In the genomic region with DNA sequence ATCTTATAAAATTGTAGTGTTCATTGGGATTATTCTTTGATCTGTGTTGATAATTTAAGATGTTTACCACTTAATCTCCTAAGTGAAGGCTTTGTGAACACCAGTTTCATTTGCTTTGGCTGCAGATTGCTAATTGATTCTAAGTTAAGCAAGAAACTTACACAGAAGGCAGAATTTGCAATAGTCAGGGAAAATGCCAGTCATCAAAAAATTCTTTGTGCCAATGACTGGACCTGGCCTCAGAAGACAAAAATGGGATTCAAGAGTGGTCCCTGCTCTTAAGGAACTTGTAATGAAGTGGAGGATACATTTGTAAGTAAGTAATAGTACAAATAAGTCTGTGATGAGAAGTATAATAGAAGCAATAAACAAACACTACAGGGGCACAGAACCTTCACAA, we compare ENCODE assay signal across 25 cellular contexts.
DNase-seq lines count a peak whose midpoint lies in the region; ATAC-seq, FAIRE-seq and TF ChIP-seq lines count a peak whose summit lies in the region.
"Had no signal": no experiment of that assay in that cellular context is flagged by ENCODE, and none has a peak within 500 bp of the region (broad histone marks: within the 10 kb centered on the region; RNA-seq: fewer than 3 reads in every experiment).

No MANE protein-coding gene starts in this region.

- POLR2A ChIA-PET in HepG2 (lab: Yijun Ruan, JAX), result no interaction called here

- no peak for TF ChIP-seq POLR2A in HepG2 (IDR thresholded peaks at IDR 0.05; ENCODE audit: insufficient read depth in 1 of 2, low read depth in 2 of 2, low read length in 2 of 2)

- DNase-seq in NCI-H82 treated with DMSO at 0.1 percent for 48 hours (lab: John Stamatoyannopoulos, UW; ENCODE audit: unreplicated experiment) (peak; percentile 15), NCI-H82 (lab: John Stamatoyannopoulos, UW) (no peak), Karpas-422 (peak; percentile 33), HepG2 (ENCODE audit: low spot score) (no peak), HPDE6-E6E7 (ENCODE audit: extremely low spot score) (no peak), GM13976 (ENCODE audit: low spot score) (no peak)
- DNase-seq: ACHN; BE2C; C1 segment of cervical spinal cord; CD4-positive, alpha-beta memory T cell; CD4-positive, CD25-positive, alpha-beta regulatory T cell; CD8-positive, alpha-beta memory T cell; COR-L47; DMS 273 treated with DMSO at 0.1 percent for 48 hours; DMS153; DMS53; DMS79; DND-41; EL; GDM1 had no signal

- H2AFZ ChIP-seq in Karpas-422 (ENCODE audit: low read length), result no peak overlapping the region
- H2AFZ ChIP-seq in HepG2 (ENCODE audit: low read length), result no peak overlapping the region

- BruUV-seq in HepG2 (replicated peaks; lab: Mats Ljungman, UMichigan), result no TSS peak

- H3K27me3 ChIP-seq in Karpas-422 (ENCODE audit: low read length) (no peaks in the 10 kb centered on the region), HepG2 (ENCODE audit: control insufficient read depth in 1 of 2, insufficient read depth in 2 of 2, low read length in 2 of 2) (peaks cover 0 to 59% of the 10 kb centered on the region in 2 experiments; a peak in 4 of 5 replicates)
- H3K27me3 ChIP-seq: BLaER1 had no signal

- H3K9me3 ChIP-seq in Karpas-422 (ENCODE audit: low read length), result no peaks in the 10 kb centered on the region
- H3K9me3 ChIP-seq in HepG2 (ENCODE audit: low read length), result no peaks in the 10 kb centered on the region
- H3K9me3 ChIP-seq: BE2C, BLaER1 had no signal

- H3K27ac ChIP-seq in Karpas-422 (ENCODE audit: low read length) (no peak overlapping the region), HepG2 (ENCODE audit: extremely low read length, insufficient read depth, low read length) (no peak overlapping the region)
- H3K27ac ChIP-seq: 22Rv1, BLaER1 had no signal

- H3K4me3 ChIP-seq in Karpas-422 (ENCODE audit: low read length) (no peak overlapping the region), HepG2 (replicated peaks in 1 of 3; ENCODE audit: insufficient read depth in 1 of 3, low read depth in 2 of 3, low read length in 3 of 3) (no peak overlapping the region)
- H3K4me3 ChIP-seq: BLaER1, GM12878 had no signal

- ATAC-seq in HepG2, result no peak
- ATAC-seq: GM12878 had no signal

- TF ChIP-seq CTCF in HepG2 (CRISPR knock-in tag; IDR thresholded peaks at IDR 0.05) (no peak), GM13976 (IDR thresholded peaks at IDR 0.05; ENCODE audit: borderline replicate concordance, control extremely low read depth, extremely low read depth, insufficient read depth, missing control alignments) (no peak)

- intact Hi-C loops in HepG2 (cut with micrococcal nuclease; ENCODE audit: unreplicated experiment), result no loop called here

- H3K4me1 ChIP-seq in Karpas-422 (ENCODE audit: low read length), result no peaks in the 10 kb centered on the region
- peaks cover 9% of the 10 kb centered on the region for H3K4me1 ChIP-seq in HepG2 (ENCODE audit: insufficient read depth, low read length)
- H3K4me1 ChIP-seq: BE2C, BLaER1 had no signal

- TF ChIP-seq EP300 in HepG2 (IDR thresholded peaks at IDR 0.05; ENCODE audit: low read depth in 2 of 2, low read length in 2 of 2) (no peak), HepG2 (CRISPR knock-in tag; IDR thresholded peaks at IDR 0.05; ENCODE audit: borderline replicate concordance) (no peak)

- H3K9ac ChIP-seq in Karpas-422 (ENCODE audit: low read length) (no peak overlapping the region), HepG2 (ENCODE audit: insufficient read depth, low read depth, low read length) (no peak overlapping the region)
- H3K9ac ChIP-seq: BLaER1 had no signal

- CTCF ChIA-PET in HepG2 (lab: Yijun Ruan, JAX; ENCODE audit: low intra/inter-chr PET ratio, low total read pairs), result no interaction called here

- TF ChIP-seq RAD21 in HepG2 (CRISPR knock-in tag; IDR thresholded peaks at IDR 0.05), result no peak

- FAIRE-seq in HepG2 (lab: Jason Lieb, UNC), result no peak
- FAIRE-seq: GM12878, GM12892, GM19239 had no signal

- no peaks in the 10 kb centered on the region for H3K9me2 ChIP-seq in Karpas-422 (replicated peaks; ENCODE audit: insufficient read depth, low read length)

- H3K36me3 ChIP-seq in Karpas-422 (ENCODE audit: insufficient read depth, low read length) (no peaks in the 10 kb centered on the region), HepG2 (replicated peaks in 1 of 2; ENCODE audit: control insufficient read depth in 1 of 2, insufficient read depth in 2 of 2, low read length in 2 of 2) (no peaks in the 10 kb centered on the region; a peak in 1 of 5 replicates)
- H3K36me3 ChIP-seq: BE2C, BLaER1 had no signal

- no peaks in the 10 kb centered on the region for H4K20me1 ChIP-seq in Karpas-422 (ENCODE audit: insufficient read depth, low read depth, low read length)
- H4K20me1 ChIP-seq in HepG2 (ENCODE audit: insufficient read depth, low read length), result no peaks in the 10 kb centered on the region
- H4K20me1 ChIP-seq: BLaER1 had no signal

- in situ Hi-C loops in HepG2 (cut with HindIII; ENCODE audit: extremely low pct_ligation_motif_present, low pct_unique_long_range_greater_than_20kb), result no loop called here
- in situ Hi-C loops in GM13976 (cut with MboI; ENCODE audit: low sequenced_read_pairs, unreplicated experiment), result no loop called here

- no peaks in the 10 kb centered on the region for H3K79me2 ChIP-seq in Karpas-422 (ENCODE audit: low read length)
- no peaks in the 10 kb centered on the region for H3K79me2 ChIP-seq in HepG2 (ENCODE audit: insufficient read depth, low read length)

- H3K4me2 ChIP-seq in Karpas-422 (ENCODE audit: low read depth, low read length, poor library complexity, severe bottlenecking), result no peak overlapping the region
- no peak overlapping the region for H3K4me2 ChIP-seq in HepG2 (ENCODE audit: low read depth, low read length)
- H3K4me2 ChIP-seq: BLaER1 had no signal

TF ChIP-seq in HepG2, 621 proteins besides CTCF, POLR2A, EP300 and RAD21:
- TF ChIP-seq MAFK (conservative IDR thresholded peaks at IDR 0.05 in 1 of 2, IDR thresholded peaks at IDR 0.05 in 1 of 2; ENCODE audit: low read length in 2 of 2) (peak; percentile 86 to 87), NFE2L2 (IDR thresholded peaks at IDR 0.05; ENCODE audit: low read length) (peak; percentile 38; the same call in 1 of the 2 replicates), NFYC (CRISPR knock-in tag; IDR thresholded peaks at IDR 0.05) (no peak), MAFF (IDR thresholded peaks at IDR 0.05; ENCODE audit: low read depth, low read length) (peak; percentile 85), PAF1 (CRISPR knock-in tag; IDR thresholded peaks at IDR 0.05) (no peak)

Comparison
In these comparisons a context has a peak if more than half of its experiments do, and no peak if none do; other contexts are left out.
1. DNase-seq: peak in NCI-H82 treated with DMSO at 0.1 percent for 48 hours (single experiment) and Karpas-422 (single experiment); none in NCI-H82 (single experiment), HepG2 (single experiment), HPDE6-E6E7 (single experiment) and GM13976 (single experiment).